In the genomic region with DNA sequence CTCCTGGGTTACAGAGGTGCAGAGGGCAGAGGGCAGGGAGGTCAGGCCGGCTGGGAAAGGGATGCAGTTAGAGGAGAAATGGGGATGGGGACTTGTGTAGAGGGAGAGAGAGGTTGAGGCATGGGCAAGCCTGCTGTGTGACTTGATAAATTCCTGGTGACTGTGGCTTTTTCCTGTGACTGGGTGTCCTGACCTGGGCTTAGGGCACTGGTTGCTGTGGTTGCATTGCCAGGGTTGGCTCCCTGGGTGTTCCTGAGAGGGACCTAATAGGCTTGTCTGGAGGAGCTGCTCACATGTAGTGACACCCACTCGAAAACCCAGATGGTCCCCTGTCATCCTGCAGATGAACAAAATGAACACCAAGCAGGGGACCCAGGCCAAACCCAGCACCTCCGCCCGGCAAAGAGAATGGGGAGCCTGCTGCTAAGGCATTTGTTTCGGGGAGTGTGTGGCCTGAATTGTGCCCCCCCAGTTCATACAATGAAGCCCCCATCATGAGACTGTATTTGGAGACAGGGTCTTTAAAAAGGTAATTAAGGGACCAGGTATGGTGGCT, we compare ENCODE assay signal across 16 cellular contexts.
A peak's percentile ranks its signal among the peaks of the same experiment; 100 is the strongest.
DNase-seq lines count a peak whose midpoint lies in the region; ATAC-seq and TF ChIP-seq lines count a peak whose summit lies in the region.
"Had no signal": no experiment of that assay in that cellular context is flagged by ENCODE, and none has a peak within 500 bp of the region (broad histone marks: within the 10 kb centered on the region; RNA-seq: fewer than 3 reads in every experiment).

No MANE protein-coding gene starts in this region.

- TF ChIP-seq POLR2A in heart left ventricle (IDR thresholded peaks at IDR 0.05) = no peak
- TF ChIP-seq POLR2A in gastrocnemius medialis (IDR thresholded peaks at IDR 0.05) = no peak

- 73% methylated on average over 5 of the region's 5 CpGs for WGBS in right cardiac atrium
- WGBS in heart left ventricle, 4 donors = 80 to 89% (median 82%) methylated on average over 5 of the region's 5 CpGs
- WGBS in endodermal cell (ENCODE audit: insufficient coverage in 1 of 2, insufficient read length in 1 of 2), 2 experiments = 91 to 92% methylated on average over 5 of the region's 5 CpGs

- H3K27ac ChIP-seq in right cardiac atrium (ENCODE audit: low read length) (peak overlapping the region; percentile 20), heart left ventricle (peak overlapping the region in 2 of 12 donors; percentile 19 to 28), endodermal cell (ENCODE audit: low read depth, low read length) (no peak overlapping the region), gastrocnemius medialis (peak overlapping the region in 3 of 4 donors; percentile 93 to 99 (median 96))
- H3K27ac ChIP-seq: C4-2B, GM23248 had no signal

- no peaks in the 10 kb centered on the region for H3K27me3 ChIP-seq in right cardiac atrium (ENCODE audit: control insufficient read depth, insufficient read depth)
- H3K27me3 ChIP-seq in heart left ventricle = no peaks in the 10 kb centered on the region
- H3K27me3 ChIP-seq in endodermal cell (ENCODE audit: control insufficient read depth, insufficient read depth, low read length, poor library complexity, severe bottlenecking) = no peaks in the 10 kb centered on the region
- H3K27me3 ChIP-seq in gastrocnemius medialis = no peaks in the 10 kb centered on the region

- H3K9ac ChIP-seq in endodermal cell (ENCODE audit: extremely low read depth, low read length, poor library complexity, severe bottlenecking) = no peak overlapping the region
- H3K9ac ChIP-seq: GM23248 had no signal

- peak in 1 of 2 donors; percentile 11 for ATAC-seq in right cardiac atrium
- ATAC-seq in heart left ventricle = no peak
- no peak for ATAC-seq in gastrocnemius medialis

- H3K36me3 Mint-ChIP-seq in endodermal cell (ENCODE audit: low read depth) = no peaks in the 10 kb centered on the region

- H3K27ac Mint-ChIP-seq in endodermal cell = no peak overlapping the region
- H3K27ac Mint-ChIP-seq: CD4-positive, alpha-beta T cell had no signal

- H3K4me1 ChIP-seq in right cardiac atrium (ENCODE audit: control insufficient read depth, insufficient read depth, low read length) = peaks cover 18% of the 10 kb centered on the region
- H3K4me1 ChIP-seq in heart left ventricle = peaks cover 3 to 43% (median 30%) of the 10 kb centered on the region in 12 donors
- no peaks in the 10 kb centered on the region for H3K4me1 ChIP-seq in endodermal cell (ENCODE audit: control insufficient read depth, insufficient read depth, low read length)
- peaks cover 42% of the 10 kb centered on the region in 2 donors for H3K4me1 ChIP-seq in gastrocnemius medialis
- H3K4me1 ChIP-seq: Caco-2 had no signal

- no peaks in the 10 kb centered on the region for H3K27me3 Mint-ChIP-seq in endodermal cell (ENCODE audit: insufficient read depth)

- DNase-seq in right cardiac atrium (no peak), heart left ventricle (no peak), endodermal cell (peak; percentile 24), gastrocnemius medialis (no peak), Kasumi-1 (lab: John Stamatoyannopoulos, UW) (no peak), NCI-H345 treated with DMSO at 0.1 percent for 48 hours (lab: John Stamatoyannopoulos, UW; ENCODE audit: unreplicated experiment) (no peak), KG1 (lab: John Stamatoyannopoulos, UW) (no peak)
- DNase-seq: ACHN; AML-193; Caco-2; CD4-positive, alpha-beta T cell; DMS79; GDM1; GM23248; HCEC 1CT had no signal

- in situ Hi-C loops in gastrocnemius medialis (cut with MboI; ENCODE audit: low sequenced_read_pairs in 4 of 4) = no loop called here

- no peaks in the 10 kb centered on the region for H3K36me3 ChIP-seq in heart left ventricle
- H3K36me3 ChIP-seq in endodermal cell (ENCODE audit: control insufficient read depth, insufficient read depth, low read length) = no peaks in the 10 kb centered on the region
- H3K36me3 ChIP-seq in gastrocnemius medialis = no peaks in the 10 kb centered on the region

- H3K4me3 Mint-ChIP-seq in endodermal cell = no peak overlapping the region
- H3K4me3 Mint-ChIP-seq: CD4-positive, alpha-beta T cell had no signal

- no peaks in the 10 kb centered on the region for H3K9me3 Mint-ChIP-seq in endodermal cell
- H3K9me3 Mint-ChIP-seq: CD4-positive, alpha-beta T cell had no signal

- peaks cover 14% of the 10 kb centered on the region for H3K4me1 Mint-ChIP-seq in endodermal cell

- intact Hi-C loops in right cardiac atrium (cut with DNase I) = no loop called here
- intact Hi-C loops in heart left ventricle (cut with DNase I) = loop anchor here in 3 of 10 donors (10.0 kb wide), 1 partner anchor 171 kb away; a partner anchor contains a TSS
- intact Hi-C loops in gastrocnemius medialis (cut with DNase I; ENCODE audit: low total_unique reads) = loop anchor here (10.0 kb wide), 1 partner anchor 1631 kb away; a partner anchor contains a TSS

- TF ChIP-seq CTCF in heart left ventricle (IDR thresholded peaks at IDR 0.05) (no peak), endodermal cell (conservative IDR thresholded peaks at IDR 0.05) (no peak), gastrocnemius medialis (IDR thresholded peaks at IDR 0.05 in 4 of 5, conservative IDR thresholded peaks at IDR 0.05 in 1 of 5) (no peak)

- H3K4me3 ChIP-seq in right cardiac atrium (ENCODE audit: low read length) (no peak overlapping the region), heart left ventricle (no peak overlapping the region), endodermal cell (ENCODE audit: low read length) (no peak overlapping the region), gastrocnemius medialis (no peak overlapping the region)
- H3K4me3 ChIP-seq: GM23248 had no signal

- H3K9me3 ChIP-seq in right cardiac atrium (ENCODE audit: control insufficient read depth, low read length) = no peaks in the 10 kb centered on the region
- H3K9me3 ChIP-seq in heart left ventricle = no peaks in the 10 kb centered on the region
- H3K9me3 ChIP-seq in endodermal cell (ENCODE audit: control insufficient read depth, low read length) = no peaks in the 10 kb centered on the region
- H3K9me3 ChIP-seq in gastrocnemius medialis = no peaks in the 10 kb centered on the region
- H3K9me3 ChIP-seq: Caco-2 had no signal
